ENCODE assay signal across 8 cellular contexts in the genomic region with DNA sequence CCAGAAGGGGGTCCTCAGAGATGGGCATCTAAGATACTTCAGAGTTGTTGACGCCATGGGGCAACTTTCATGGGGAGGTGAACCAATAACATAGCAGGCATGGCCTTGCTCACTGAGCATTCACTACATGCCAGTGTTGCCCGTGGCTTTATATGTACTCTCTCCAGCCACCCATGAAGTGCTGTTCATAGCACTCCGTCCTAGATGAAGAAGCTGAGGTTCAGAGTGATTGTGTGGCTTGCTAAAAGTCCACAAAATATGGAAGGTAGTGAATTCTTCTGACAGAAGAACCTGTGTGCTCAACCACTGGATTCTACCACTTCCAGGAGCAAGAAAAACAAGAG. TPM values are rescaled to one million over a fixed set of nuclear protein-coding genes. Genes with fewer than 3 reads are reported as not detected.
DNase-seq lines count a peak whose midpoint lies in the region; ATAC-seq and TF ChIP-seq lines count a peak whose summit lies in the region.

No MANE protein-coding gene starts in this region.

- H3K4me3 ChIP-seq in CD4-positive, alpha-beta memory T cell (ENCODE audit: low read length in 2 of 2): no peak overlapping the region
- H3K4me3 ChIP-seq in H7 (ENCODE audit: insufficient read depth, low read depth, low read length): no peak overlapping the region
- no peak overlapping the region for H3K4me3 ChIP-seq in smooth muscle cell

- no peaks in the 10 kb centered on the region for H3K9me3 Mint-ChIP-seq in CD4-positive, alpha-beta memory T cell

- peaks cover 13% of the 10 kb centered on the region for H3K4me1 ChIP-seq in CD4-positive, alpha-beta memory T cell (ENCODE audit: insufficient read depth, low read length)
- no peaks in the 10 kb centered on the region for H3K4me1 ChIP-seq in smooth muscle cell (ENCODE audit: low read depth)

- TF ChIP-seq CTCF in RWPE1 (conservative IDR thresholded peaks at IDR 0.05; ENCODE audit: low read depth): no peak
- no peak for TF ChIP-seq CTCF in smooth muscle cell (IDR thresholded peaks at IDR 0.05; ENCODE audit: borderline replicate concordance, insufficient read depth, poor library complexity, severe bottlenecking)
- no peak for TF ChIP-seq CTCF in GM13977 (IDR thresholded peaks at IDR 0.05; ENCODE audit: extremely low read depth, insufficient read depth, missing control alignments)

- no peak overlapping the region for H3K4me2 ChIP-seq in smooth muscle cell

- H4K20me1 ChIP-seq in smooth muscle cell (ENCODE audit: low read depth): no peaks in the 10 kb centered on the region

- 86% methylated on average over 3 of the region's 3 CpGs for WGBS in smooth muscle cell (ENCODE audit: low lambda C conversion rate)

- in situ Hi-C loops in GM13977 (cut with MboI; ENCODE audit: low pct_unique_long_range_greater_than_20kb, low sequenced_read_pairs, unreplicated experiment): no loop called here

- no peak overlapping the region for H3K9ac ChIP-seq in smooth muscle cell (ENCODE audit: low read depth)

- H3K27me3 ChIP-seq in CD4-positive, alpha-beta memory T cell (ENCODE audit: insufficient read depth, low read length): no peaks in the 10 kb centered on the region
- no peaks in the 10 kb centered on the region for H3K27me3 ChIP-seq in H7 (ENCODE audit: control insufficient read depth, insufficient read depth, low read length)
- H3K27me3 ChIP-seq in smooth muscle cell (ENCODE audit: low read depth): no peaks in the 10 kb centered on the region

- peak; percentile 19 for ATAC-seq in GM21529 (IDR thresholded peaks at IDR 0.05; ENCODE audit: unreplicated experiment)

- no peak overlapping the region for H2AFZ ChIP-seq in smooth muscle cell (ENCODE audit: low read depth)

- no peak for DNase-seq in CD4-positive, alpha-beta memory T cell
- DNase-seq in RWPE1 (ENCODE audit: low spot score) (no peak), midbrain (lab: John Stamatoyannopoulos, UW) (peak; percentile 26), H7 (no peak), SW480 (ENCODE audit: low spot score) (no peak), smooth muscle cell (lab: John Stamatoyannopoulos, UW; ENCODE audit: unreplicated experiment) (no peak), GM13977 (ENCODE audit: low spot score) (no peak)

- H3K36me3 Mint-ChIP-seq in CD4-positive, alpha-beta memory T cell: no peaks in the 10 kb centered on the region

- POLR2A ChIA-PET in CD4-positive, alpha-beta memory T cell (lab: Charles Lee; ENCODE audit: partially characterized antibody): interaction anchor here (0.8 to 4.9 kb wide), 3 partner anchors 10 to 40 kb away, joined by 5 to 45 read pairs (median 5); a partner anchor contains a TSS
- POLR2A ChIA-PET in RWPE1 (lab: Yijun Ruan, JAX; ENCODE audit: low non-redundant PET): interaction anchor here (0.7 to 2.1 kb wide), 5 partner anchors 11 to 32 kb away, joined by 3 to 19 read pairs (median 3); a partner anchor contains a TSS

- peaks cover 5% of the 10 kb centered on the region for H3K79me2 ChIP-seq in smooth muscle cell (ENCODE audit: low read depth)

- H3K9me3 ChIP-seq in CD4-positive, alpha-beta memory T cell (ENCODE audit: control insufficient read depth in 1 of 2, low read length in 2 of 2): no peaks in the 10 kb centered on the region
- no peaks in the 10 kb centered on the region for H3K9me3 ChIP-seq in smooth muscle cell (replicated peaks; ENCODE audit: low read depth)

- no peaks in the 10 kb centered on the region for H3K27me3 Mint-ChIP-seq in CD4-positive, alpha-beta memory T cell

- intact Hi-C loops in CD4-positive, alpha-beta memory T cell (cut with micrococcal nuclease): no loop called here

- peaks cover 10 to 27% (median 15%) of the 10 kb centered on the region in 4 donors for H3K4me1 Mint-ChIP-seq in CD4-positive, alpha-beta memory T cell

- H3K27ac Mint-ChIP-seq in CD4-positive, alpha-beta memory T cell: peak overlapping the region in 4 of 7 donors; percentile 62 to 88 (median 84)

- no peaks in the 10 kb centered on the region for H3K36me3 ChIP-seq in CD4-positive, alpha-beta memory T cell (ENCODE audit: insufficient read depth, low read length)
- H3K36me3 ChIP-seq in H7 (replicated peaks; ENCODE audit: control insufficient read depth, insufficient read depth, low read length) (no peaks in the 10 kb centered on the region), smooth muscle cell (ENCODE audit: low read depth) (no peaks in the 10 kb centered on the region)

- CTCF ChIA-PET in CD4-positive, alpha-beta memory T cell (lab: Charles Lee; ENCODE audit: partially characterized antibody): interaction anchor here (0.9 to 1.7 kb wide), 6 partner anchors 10 to 110 kb away, joined by 3 to 8 read pairs (median 4); a partner anchor contains a TSS
- CTCF ChIA-PET in RWPE1 (lab: Yijun Ruan, JAX): interaction anchor here (0.7 to 0.8 kb wide), 3 partner anchors 42 to 832 kb away, joined by 3 read pairs; no protein-coding TSS in a partner anchor

- peak overlapping the region in 6 of 8 donors; percentile 36 to 78 (median 60) for H3K4me3 Mint-ChIP-seq in CD4-positive, alpha-beta memory T cell

- H3F3A ChIP-seq in smooth muscle cell (ENCODE audit: low read depth): peaks cover under 1% of the 10 kb centered on the region

- H3K27ac ChIP-seq in CD4-positive, alpha-beta memory T cell (ENCODE audit: low read depth, low read length): no peak overlapping the region
- H3K27ac ChIP-seq in RWPE1 (peak overlapping the region; percentile 98), smooth muscle cell (ENCODE audit: low read depth) (no peak overlapping the region)

RNA-seq across cellular contexts. Expression of a gene that starts 9.8 kb away (rescaled TPM):
- 10 to 100 TPM; 18.9 to 23.0 TPM for total RNA-seq in CD4-positive, alpha-beta memory T cell
- polyA plus RNA-seq in CD4-positive, alpha-beta memory T cell: 10 to 100 TPM in 1 of 2 donors, 1 to 10 TPM in 1; 4.4 to 10.5 TPM
- total RNA-seq in H7 (2014; rRNA removed; shearing (Covaris generic)): 53.0 and 61.0 TPM in 2 replicates
- total RNA-seq in smooth muscle cell: 26.5 and 29.6 TPM in 2 replicates
- 51.4 and 57.1 TPM in 2 replicates for polyA plus RNA-seq in smooth muscle cell

RNA-seq across cellular contexts. Expression of a gene that starts 42.4 kb away (rescaled TPM):
- total RNA-seq in CD4-positive, alpha-beta memory T cell: 10 to 100 TPM; 95.2 to 98.2 TPM
- polyA plus RNA-seq in CD4-positive, alpha-beta memory T cell: 100 to 1,000 TPM; 259 to 345 TPM
- total RNA-seq in H7 (2014; rRNA removed; shearing (Covaris generic)): 16.3 and 21.2 TPM in 2 replicates
- 33.9 and 37.3 TPM in 2 replicates for total RNA-seq in smooth muscle cell
- 110 and 132 TPM in 2 replicates for polyA plus RNA-seq in smooth muscle cell

RNA-seq across cellular contexts. Expression of a gene that starts 42.7 kb away (rescaled TPM):
- total RNA-seq in CD4-positive, alpha-beta memory T cell: 10 to 100 TPM; 10.1 to 15.0 TPM
- polyA plus RNA-seq in CD4-positive, alpha-beta memory T cell: 1 to 10 TPM in 1 of 2 donors, under 1 TPM in 1; 0.58 to 2.0 TPM
- total RNA-seq in H7 (2014; rRNA removed; shearing (Covaris generic)): 5.2 and 5.8 TPM in 2 replicates
- total RNA-seq in smooth muscle cell: 0.09 and 0.40 TPM in 2 replicates
- polyA plus RNA-seq in smooth muscle cell: 0.21 and 1.2 TPM in 2 replicates

RNA-seq across cellular contexts. Expression of a gene that starts 58.0 kb away (rescaled TPM):
- total RNA-seq in CD4-positive, alpha-beta memory T cell: 1 to 10 TPM; 1.1 to 1.4 TPM
- polyA plus RNA-seq in CD4-positive, alpha-beta memory T cell: not detected
- 0.07 and 0.14 TPM in 2 replicates for total RNA-seq in H7 (2014; rRNA removed; shearing (Covaris generic))
- total RNA-seq in smooth muscle cell: 0.36 TPM in 1 of 2 replicates, not detected in the other
- 0.15 and 0.19 TPM in 2 replicates for polyA plus RNA-seq in smooth muscle cell
